ENCODE assay signal across 9 cellular contexts in the genomic region with DNA sequence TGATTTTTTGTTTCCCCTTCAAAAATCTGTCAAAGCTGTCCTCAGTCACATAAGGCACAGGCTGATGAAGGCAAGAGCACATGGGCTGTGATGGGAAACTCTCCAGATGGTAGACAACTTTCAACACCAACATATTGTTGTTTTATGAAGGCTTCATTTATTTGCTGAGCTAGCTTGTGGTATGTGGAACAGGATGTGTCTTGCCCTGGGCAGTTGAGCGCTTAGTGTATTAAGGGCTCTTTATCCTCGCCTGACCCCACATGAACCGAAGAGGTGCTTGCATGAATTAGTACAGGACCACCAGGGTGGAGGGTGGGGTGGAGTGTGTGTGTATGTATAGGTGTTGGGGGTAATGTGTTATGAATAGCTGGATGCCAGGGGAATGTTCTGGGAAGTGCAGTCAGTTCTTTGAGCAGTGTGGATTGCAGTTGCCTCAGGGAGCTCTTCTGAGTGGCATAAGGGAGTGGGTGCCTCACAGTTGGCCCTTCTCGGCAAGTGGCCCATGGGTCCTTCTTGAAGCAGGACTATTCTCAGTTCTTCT.
A peak's percentile ranks its signal among the peaks of the same experiment; 100 is the strongest.
DNase-seq lines count a peak whose midpoint lies in the region; ATAC-seq and TF ChIP-seq lines count a peak whose summit lies in the region.
"Had no signal": no experiment of that assay in that cellular context is flagged by ENCODE, and none has a peak within 500 bp of the region (broad histone marks: within the 10 kb centered on the region; RNA-seq: fewer than 3 reads in every experiment).

No MANE protein-coding gene starts in this region.

- H3K4me3 Mint-ChIP-seq in glutamatergic neuron (ENCODE audit: unreplicated experiment) (no peak overlapping the region), endothelial cell (ENCODE audit: unreplicated experiment) (no peak overlapping the region)

- DNase-seq in HFF-Myc (ENCODE audit: extremely low read depth, low read depth) (peak; percentile 32), glutamatergic neuron (no peak), superior temporal gyrus (ENCODE audit: extremely low spot score) (peak; percentile 17), activated gamma-delta T cell treated with Interleukin-2 at 50 U/mL for 16 hours (no peak), endothelial cell (ENCODE audit: low spot score) (no peak)
- DNase-seq in stimulated activated CD4-positive, alpha-beta T cell treated with anti-CD3 and anti-CD28 coated beads, Interleukin-2, amount 100 ng/mL, for 24 hours, result no peak
- DNase-seq: activated CD8-positive, alpha-beta memory T cell treated with anti-CD3 and anti-CD28 coated beads, Interleukin-2, amount 50 U/mL, for 48 hours; gastrocnemius medialis had no signal

- TF ChIP-seq CTCF in HFF-Myc (IDR thresholded peaks at IDR 0.05; ENCODE audit: low read depth, low read length, missing control alignments) (no peak), glutamatergic neuron (IDR thresholded peaks at IDR 0.05; ENCODE audit: partially characterized antibody, unreplicated experiment) (no peak), endothelial cell (IDR thresholded peaks at IDR 0.05; ENCODE audit: unreplicated experiment) (no peak)

- H3K4me1 Mint-ChIP-seq in glutamatergic neuron (ENCODE audit: low read depth, unreplicated experiment), result peaks cover 18% of the 10 kb centered on the region
- H3K4me1 Mint-ChIP-seq in endothelial cell (ENCODE audit: unreplicated experiment), result peaks cover 3% of the 10 kb centered on the region

- ATAC-seq in SK-N-SH treated with all-trans-retinoic acid at 6 μM for 48 hours, result peak; percentile 48

- H3K9me3 Mint-ChIP-seq in glutamatergic neuron (ENCODE audit: unreplicated experiment), result no peaks in the 10 kb centered on the region
- no peaks in the 10 kb centered on the region for H3K9me3 Mint-ChIP-seq in endothelial cell (ENCODE audit: unreplicated experiment)

- no peak overlapping the region for H3K4me3 ChIP-seq in HFF-Myc (replicated peaks; ENCODE audit: low read depth, low read length)
- H3K4me3 ChIP-seq: gastrocnemius medialis had no signal

- H3K27me3 Mint-ChIP-seq in glutamatergic neuron (ENCODE audit: unreplicated experiment) (peaks cover 3% of the 10 kb centered on the region), endothelial cell (ENCODE audit: unreplicated experiment) (no peaks in the 10 kb centered on the region)

- H3K36me3 Mint-ChIP-seq in glutamatergic neuron (ENCODE audit: unreplicated experiment), result no peaks in the 10 kb centered on the region
- peaks cover 3% of the 10 kb centered on the region for H3K36me3 Mint-ChIP-seq in endothelial cell (ENCODE audit: low read depth, unreplicated experiment)

- peak overlapping the region; percentile 90 for H3K27ac Mint-ChIP-seq in glutamatergic neuron (ENCODE audit: unreplicated experiment)
- H3K27ac Mint-ChIP-seq in endothelial cell (ENCODE audit: unreplicated experiment), result no peak overlapping the region

TF ChIP-seq in SK-N-SH treated with all-trans-retinoic acid at 6 μM for 48 hours, 23 proteins besides CTCF, POLR2A, EP300 and RAD21:
- TF ChIP-seq GLIS3 (CRISPR knock-in tag; IDR thresholded peaks at IDR 0.05) (no peak), RARB (CRISPR knock-in tag; IDR thresholded peaks at IDR 0.05) (no peak), ISL1 (CRISPR knock-in tag; IDR thresholded peaks at IDR 0.05) (no peak), ZFP30 (CRISPR knock-in tag; IDR thresholded peaks at IDR 0.05) (no peak), TOX (CRISPR knock-in tag; IDR thresholded peaks at IDR 0.05; ENCODE audit: borderline replicate concordance) (no peak)
- TF ChIP-seq, protein P1, sequence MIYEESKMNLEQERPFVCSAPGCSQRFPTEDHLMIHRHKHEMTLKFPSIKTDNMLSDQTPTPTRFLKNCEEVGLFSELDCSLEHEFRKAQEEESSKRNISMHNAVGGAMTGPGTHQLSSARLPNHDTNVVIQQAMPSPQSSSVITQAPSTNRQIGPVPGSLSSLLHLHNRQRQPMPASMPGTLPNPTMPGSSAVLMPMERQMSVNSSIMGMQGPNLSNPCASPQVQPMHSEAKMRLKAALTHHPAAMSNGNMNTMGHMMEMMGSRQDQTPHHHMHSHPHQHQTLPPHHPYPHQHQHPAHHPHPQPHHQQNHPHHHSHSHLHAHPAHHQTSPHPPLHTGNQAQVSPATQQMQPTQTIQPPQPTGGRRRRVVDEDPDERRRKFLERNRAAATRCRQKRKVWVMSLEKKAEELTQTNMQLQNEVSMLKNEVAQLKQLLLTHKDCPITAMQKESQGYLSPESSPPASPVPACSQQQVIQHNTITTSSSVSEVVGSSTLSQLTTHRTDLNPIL (CRISPR knock-in tag; IDR thresholded peaks at IDR 0.05; ENCODE audit: low read depth), result no peak

Comparison
In these comparisons a context has a peak if more than half of its experiments do, and no peak if none do; other contexts are left out.
1. DNase-seq: peak in HFF-Myc (single experiment) and superior temporal gyrus (single experiment); none in glutamatergic neuron (single experiment), stimulated activated CD4-positive, alpha-beta T cell treated with anti-CD3 and anti-CD28 coated beads, Interleukin-2, amount 100 ng/mL, for 24 hours (0 of 2), activated gamma-delta T cell treated with Interleukin-2 at 50 U/mL for 16 hours (single experiment) and endothelial cell (single experiment).